ENCODE assay signal across 21 cellular contexts in genomic region chr9:105466898-105467455, GRCh38.
"Had no signal": no experiment of that assay in that cellular context is flagged by ENCODE, and none has a peak within 500 bp of the region (broad histone marks: within the 10 kb centered on the region; RNA-seq: fewer than 3 reads in every experiment).

No MANE protein-coding gene starts in this region.

- H3K27me3 ChIP-seq: pancreas, sigmoid colon had no signal

- H3K4me3 ChIP-seq: left ventricle myocardium inferior, mucosa of descending colon, pancreas, sigmoid colon had no signal

- H3K9me3 ChIP-seq: left ventricle myocardium inferior, mucosa of descending colon, pancreas, sigmoid colon had no signal

- H3K27me3 Mint-ChIP-seq: activated CD4-positive, alpha-beta T cell treated with anti-CD3 and anti-CD28 coated beads for 36 hours; activated CD8-positive, alpha-beta T cell treated with anti-CD3 and anti-CD28 coated beads for 36 hours; activated naive CD4-positive, alpha-beta T cell treated with anti-CD3 and anti-CD28 coated beads, Interleukin-2, amount 50 U/mL, for 24 hours; effector memory CD8-positive, alpha-beta T cell; naive thymus-derived CD4-positive, alpha-beta T cell; stimulated activated naive CD8-positive, alpha-beta T cell treated with anti-CD3 and anti-CD28 coated beads, Interleukin-15, amount 100 ng/mL, for 72 hours; type B pancreatic cell had no signal

- H3K9me3 Mint-ChIP-seq: activated CD8-positive, alpha-beta T cell treated with anti-CD3 and anti-CD28 coated beads for 36 hours; activated naive CD4-positive, alpha-beta T cell treated with anti-CD3 and anti-CD28 coated beads, Interleukin-2, amount 50 U/mL, for 24 hours; effector memory CD8-positive, alpha-beta T cell; naive thymus-derived CD4-positive, alpha-beta T cell; stimulated activated naive CD8-positive, alpha-beta T cell treated with anti-CD3 and anti-CD28 coated beads, Interleukin-15, amount 100 ng/mL, for 72 hours had no signal

- H3K27ac ChIP-seq: epithelial cell of prostate, left ventricle myocardium inferior, pancreas, sigmoid colon had no signal

- H3K36me3 Mint-ChIP-seq: activated naive CD4-positive, alpha-beta T cell treated with anti-CD3 and anti-CD28 coated beads, Interleukin-2, amount 50 U/mL, for 24 hours had no signal

- DNase-seq: activated CD4-positive, alpha-beta T cell treated with anti-CD3 and anti-CD28 coated beads for 36 hours; activated CD8-positive, alpha-beta memory T cell treated with anti-CD3 and anti-CD28 coated beads, Interleukin-2, amount 50 U/mL, for 4 hours; activated CD8-positive, alpha-beta T cell treated with anti-CD3 and anti-CD28 coated beads for 36 hours; activated effector memory CD4-positive, alpha-beta T cell treated with anti-CD3 and anti-CD28 coated beads, Interleukin-2, amount 50 U/mL, for 16 hours; activated T-cell treated with anti-CD3 and anti-CD28 coated beads, Interleukin-2, amount 50 U/mL, for 48 hours; amniotic stem cell; central memory CD4-positive, alpha-beta T cell; dermis blood vessel endothelial cell; effector memory CD8-positive, alpha-beta T cell; hippocampal formation; left ventricle myocardium inferior; mucosa of descending colon; naive thymus-derived CD4-positive, alpha-beta T cell; pancreas; sigmoid colon; stimulated activated CD4-positive, alpha-beta T cell treated with anti-CD3 and anti-CD28 coated beads, Interleukin-1b, Interleukin-23, amount 100 ng/mL, for 48 hours; stimulated activated naive CD8-positive, alpha-beta T cell treated with anti-CD3 and anti-CD28 coated beads, Interleukin-15, amount 100 ng/mL, for 72 hours had no signal

- H3K4me3 Mint-ChIP-seq: activated CD4-positive, alpha-beta T cell treated with anti-CD3 and anti-CD28 coated beads for 36 hours; activated CD8-positive, alpha-beta T cell treated with anti-CD3 and anti-CD28 coated beads for 36 hours; activated naive CD4-positive, alpha-beta T cell treated with anti-CD3 and anti-CD28 coated beads, Interleukin-2, amount 50 U/mL, for 24 hours; brain; effector memory CD8-positive, alpha-beta T cell; naive thymus-derived CD4-positive, alpha-beta T cell; stimulated activated naive CD8-positive, alpha-beta T cell treated with anti-CD3 and anti-CD28 coated beads, Interleukin-15, amount 100 ng/mL, for 72 hours; type B pancreatic cell had no signal

- H3K4me1 ChIP-seq: left ventricle myocardium inferior, pancreas, sigmoid colon had no signal

- H3K36me3 ChIP-seq: pancreas had no signal

- H3K27ac Mint-ChIP-seq: activated CD4-positive, alpha-beta T cell treated with anti-CD3 and anti-CD28 coated beads for 36 hours; activated CD8-positive, alpha-beta T cell treated with anti-CD3 and anti-CD28 coated beads for 36 hours; activated naive CD4-positive, alpha-beta T cell treated with anti-CD3 and anti-CD28 coated beads, Interleukin-2, amount 50 U/mL, for 24 hours; brain; effector memory CD8-positive, alpha-beta T cell; naive thymus-derived CD4-positive, alpha-beta T cell; stimulated activated naive CD8-positive, alpha-beta T cell treated with anti-CD3 and anti-CD28 coated beads, Interleukin-15, amount 100 ng/mL, for 72 hours; type B pancreatic cell had no signal

- H3K4me1 Mint-ChIP-seq: activated CD4-positive, alpha-beta T cell treated with anti-CD3 and anti-CD28 coated beads for 36 hours; activated naive CD4-positive, alpha-beta T cell treated with anti-CD3 and anti-CD28 coated beads, Interleukin-2, amount 50 U/mL, for 24 hours; brain; naive thymus-derived CD4-positive, alpha-beta T cell; stimulated activated naive CD8-positive, alpha-beta T cell treated with anti-CD3 and anti-CD28 coated beads, Interleukin-15, amount 100 ng/mL, for 72 hours had no signal

- ATAC-seq: activated CD4-positive, alpha-beta T cell treated with anti-CD3 and anti-CD28 coated beads for 36 hours; activated CD8-positive, alpha-beta T cell treated with anti-CD3 and anti-CD28 coated beads for 36 hours; effector memory CD8-positive, alpha-beta T cell; mucosa of descending colon; naive thymus-derived CD4-positive, alpha-beta T cell; pancreas; stimulated activated naive CD8-positive, alpha-beta T cell treated with anti-CD3 and anti-CD28 coated beads, Interleukin-15, amount 100 ng/mL, for 72 hours had no signal
